Comparison of ENCODE assay signal across 27 cellular contexts in genomic region chr21:34141373-34141772, GRCh38.
"Had no signal": no experiment of that assay in that cellular context is flagged by ENCODE, and none has a peak within 500 bp of the region (broad histone marks: within the 10 kb centered on the region; RNA-seq: fewer than 3 reads in every experiment).

No MANE protein-coding gene starts in this region.

- ATAC-seq: activated naive CD4-positive, alpha-beta T cell treated with anti-CD3 and anti-CD28 coated beads, Interleukin-2, amount 50 U/mL, for 72 hours; activated naive CD8-positive, alpha-beta T cell treated with anti-CD3 and anti-CD28 coated beads, Interleukin-2, amount 50 U/mL, for 24 hours; activated T-cell treated with anti-CD3 and anti-CD28 coated beads, Interleukin-2, amount 50 U/mL, for 4 hours had no signal

- H3K27ac ChIP-seq: brain microvascular endothelial cell, Peyer's patch, RWPE1, SJCRH30 had no signal

- H3K4me1 ChIP-seq: Peyer's patch, SJCRH30 had no signal

- H3K27ac Mint-ChIP-seq: activated B cell treated with CpG ODN at 0.5 μM for 24 hours; activated CD4-positive, alpha-beta memory T cell treated with anti-CD3 and anti-CD28 coated beads for 36 hours; activated CD4-positive, alpha-beta T cell treated with anti-CD3 and anti-CD28 coated beads, Interleukin-2, amount 10 ng/mL, durations not matched to agents 7 days and 5 days; activated naive CD8-positive, alpha-beta T cell treated with anti-CD3 and anti-CD28 coated beads, Interleukin-2, amount 50 U/mL, for 24 hours had no signal

- H3K9ac ChIP-seq: SK-N-SH had no signal

- H3K4me1 Mint-ChIP-seq: activated B cell treated with CpG ODN at 0.5 μM for 24 hours had no signal

- H3K27me3 ChIP-seq: brain microvascular endothelial cell, cardiac muscle cell, Peyer's patch, SJCRH30 had no signal

- H3K36me3 ChIP-seq: brain microvascular endothelial cell had no signal

- H3K9me3 ChIP-seq: Peyer's patch, SK-N-SH had no signal

- H3K4me3 ChIP-seq: cardiac muscle cell, Peyer's patch, SJCRH30 had no signal

- H3K27me3 Mint-ChIP-seq: activated B cell treated with CpG ODN at 0.5 μM for 24 hours; activated CD4-positive, alpha-beta memory T cell treated with anti-CD3 and anti-CD28 coated beads for 36 hours; activated CD4-positive, alpha-beta T cell treated with anti-CD3 and anti-CD28 coated beads, Interleukin-2, amount 10 ng/mL, durations not matched to agents 7 days and 5 days; activated naive CD8-positive, alpha-beta T cell treated with anti-CD3 and anti-CD28 coated beads, Interleukin-2, amount 50 U/mL, for 24 hours had no signal

- H3K4me2 ChIP-seq: SK-N-SH had no signal

- DNase-seq: activated B cell treated with CpG ODN at 0.5 μM for 24 hours; activated CD4-positive, alpha-beta memory T cell treated with anti-CD3 and anti-CD28 coated beads for 36 hours; activated CD4-positive, alpha-beta T cell treated with anti-CD3 and anti-CD28 coated beads for 1 hour; activated CD4-positive, alpha-beta T cell treated with anti-CD3 and anti-CD28 coated beads, Interleukin-2, amount 10 ng/mL, durations not matched to agents 7 days and 5 days; activated CD8-positive, alpha-beta memory T cell treated with anti-CD3 and anti-CD28 coated beads for 24 hours; activated effector memory CD4-positive, alpha-beta T cell treated with anti-CD3 and anti-CD28 coated beads, Interleukin-2, amount 50 U/mL, for 16 hours; activated naive CD4-positive, alpha-beta T cell treated with Interleukin-2 at 50 U/mL for 16 hours; activated naive CD8-positive, alpha-beta T cell treated with anti-CD3 and anti-CD28 coated beads, Interleukin-2, amount 50 U/mL, for 24 hours; activated T-cell treated with anti-CD3 and anti-CD28 coated beads, Interleukin-2, amount 50 U/mL, for 4 hours; amygdala; brain microvascular endothelial cell; Kasumi-1; KBM-7; NCI-H1048; NCI-H146; NCI-H187 treated with DMSO at 0.1 percent for 48 hours; NCI-H2081 treated with DMSO at 0.1 percent for 48 hours; NCI-H446; NCI-H524; Peyer's patch; Right ventricle myocardium superior; SJCRH30; SK-N-SH; T-helper 1 cell had no signal

- H3K4me3 Mint-ChIP-seq: activated B cell treated with CpG ODN at 0.5 μM for 24 hours; activated CD4-positive, alpha-beta memory T cell treated with anti-CD3 and anti-CD28 coated beads for 36 hours; activated CD4-positive, alpha-beta T cell treated with anti-CD3 and anti-CD28 coated beads, Interleukin-2, amount 10 ng/mL, durations not matched to agents 7 days and 5 days; activated naive CD8-positive, alpha-beta T cell treated with anti-CD3 and anti-CD28 coated beads, Interleukin-2, amount 50 U/mL, for 24 hours; activated T-cell treated with anti-CD3 and anti-CD28 coated beads, Interleukin-2, amount 50 U/mL, for 4 hours had no signal
